In the genomic region with DNA sequence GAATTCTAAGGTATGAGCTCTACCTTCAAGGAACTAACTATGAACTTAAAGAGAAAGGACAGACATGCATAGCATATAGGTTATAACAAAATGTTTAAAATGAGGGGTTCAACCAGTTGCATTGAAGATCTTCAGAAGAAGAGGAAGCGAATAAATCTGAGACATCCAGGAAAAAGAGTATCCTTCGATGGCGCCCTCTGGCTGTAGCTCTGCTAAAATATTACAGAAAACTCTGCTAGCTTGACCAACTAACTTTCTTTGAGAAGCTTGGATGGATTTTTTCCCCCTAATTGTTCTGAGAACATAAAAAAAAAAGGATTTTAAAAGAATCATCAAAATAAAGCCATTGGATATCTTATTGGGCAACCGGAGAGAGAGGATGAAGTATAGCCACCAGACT, we compare ENCODE assay signal across 1 cellular context.
TF ChIP-seq lines count a peak whose summit lies in the region.

No MANE protein-coding gene starts in this region.

TF ChIP-seq in WTC11, 78 proteins besides CTCF, POLR2A, EP300 and RAD21 (continued from another document):
- TF ChIP-seq, protein P1, sequence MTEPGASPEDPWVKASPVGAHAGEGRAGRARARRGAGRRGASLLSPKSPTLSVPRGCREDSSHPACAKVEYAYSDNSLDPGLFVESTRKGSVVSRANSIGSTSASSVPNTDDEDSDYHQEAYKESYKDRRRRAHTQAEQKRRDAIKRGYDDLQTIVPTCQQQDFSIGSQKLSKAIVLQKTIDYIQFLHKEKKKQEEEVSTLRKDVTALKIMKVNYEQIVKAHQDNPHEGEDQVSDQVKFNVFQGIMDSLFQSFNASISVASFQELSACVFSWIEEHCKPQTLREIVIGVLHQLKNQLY (CRISPR knock-in tag; IDR thresholded peaks at IDR 0.05) = no peak
- TF ChIP-seq GRHL2 (CRISPR knock-in tag; IDR thresholded peaks at IDR 0.05; ENCODE audit: insufficient replicate concordance, severe bottlenecking) (no peak), ETV6 (CRISPR knock-in tag; IDR thresholded peaks at IDR 0.05) (no peak), TP53 (CRISPR knock-in tag; IDR thresholded peaks at IDR 0.05) (no peak), ZNF121 (CRISPR knock-in tag; IDR thresholded peaks at IDR 0.05) (no peak), EMX1 (CRISPR knock-in tag; IDR thresholded peaks at IDR 0.05) (no peak), ZNF219 (CRISPR knock-in tag; IDR thresholded peaks at IDR 0.05; ENCODE audit: borderline replicate concordance) (no peak)
- TF ChIP-seq, protein P2, sequence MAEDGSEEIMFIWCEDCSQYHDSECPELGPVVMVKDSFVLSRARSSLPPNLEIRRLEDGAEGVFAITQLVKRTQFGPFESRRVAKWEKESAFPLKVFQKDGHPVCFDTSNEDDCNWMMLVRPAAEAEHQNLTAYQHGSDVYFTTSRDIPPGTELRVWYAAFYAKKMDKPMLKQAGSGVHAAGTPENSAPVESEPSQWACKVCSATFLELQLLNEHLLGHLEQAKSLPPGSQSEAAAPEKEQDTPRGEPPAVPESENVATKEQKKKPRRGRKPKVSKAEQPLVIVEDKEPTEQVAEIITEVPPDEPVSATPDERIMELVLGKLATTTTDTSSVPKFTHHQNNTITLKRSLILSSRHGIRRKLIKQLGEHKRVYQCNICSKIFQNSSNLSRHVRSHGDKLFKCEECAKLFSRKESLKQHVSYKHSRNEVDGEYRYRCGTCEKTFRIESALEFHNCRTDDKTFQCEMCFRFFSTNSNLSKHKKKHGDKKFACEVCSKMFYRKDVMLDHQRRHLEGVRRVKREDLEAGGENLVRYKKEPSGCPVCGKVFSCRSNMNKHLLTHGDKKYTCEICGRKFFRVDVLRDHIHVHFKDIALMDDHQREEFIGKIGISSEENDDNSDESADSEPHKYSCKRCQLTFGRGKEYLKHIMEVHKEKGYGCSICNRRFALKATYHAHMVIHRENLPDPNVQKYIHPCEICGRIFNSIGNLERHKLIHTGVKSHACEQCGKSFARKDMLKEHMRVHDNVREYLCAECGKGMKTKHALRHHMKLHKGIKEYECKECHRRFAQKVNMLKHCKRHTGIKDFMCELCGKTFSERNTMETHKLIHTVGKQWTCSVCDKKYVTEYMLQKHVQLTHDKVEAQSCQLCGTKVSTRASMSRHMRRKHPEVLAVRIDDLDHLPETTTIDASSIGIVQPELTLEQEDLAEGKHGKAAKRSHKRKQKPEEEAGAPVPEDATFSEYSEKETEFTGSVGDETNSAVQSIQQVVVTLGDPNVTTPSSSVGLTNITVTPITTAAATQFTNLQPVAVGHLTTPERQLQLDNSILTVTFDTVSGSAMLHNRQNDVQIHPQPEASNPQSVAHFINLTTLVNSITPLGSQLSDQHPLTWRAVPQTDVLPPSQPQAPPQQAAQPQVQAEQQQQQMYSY (CRISPR knock-in tag; IDR thresholded peaks at IDR 0.05) = no peak
- TF ChIP-seq, protein P3, sequence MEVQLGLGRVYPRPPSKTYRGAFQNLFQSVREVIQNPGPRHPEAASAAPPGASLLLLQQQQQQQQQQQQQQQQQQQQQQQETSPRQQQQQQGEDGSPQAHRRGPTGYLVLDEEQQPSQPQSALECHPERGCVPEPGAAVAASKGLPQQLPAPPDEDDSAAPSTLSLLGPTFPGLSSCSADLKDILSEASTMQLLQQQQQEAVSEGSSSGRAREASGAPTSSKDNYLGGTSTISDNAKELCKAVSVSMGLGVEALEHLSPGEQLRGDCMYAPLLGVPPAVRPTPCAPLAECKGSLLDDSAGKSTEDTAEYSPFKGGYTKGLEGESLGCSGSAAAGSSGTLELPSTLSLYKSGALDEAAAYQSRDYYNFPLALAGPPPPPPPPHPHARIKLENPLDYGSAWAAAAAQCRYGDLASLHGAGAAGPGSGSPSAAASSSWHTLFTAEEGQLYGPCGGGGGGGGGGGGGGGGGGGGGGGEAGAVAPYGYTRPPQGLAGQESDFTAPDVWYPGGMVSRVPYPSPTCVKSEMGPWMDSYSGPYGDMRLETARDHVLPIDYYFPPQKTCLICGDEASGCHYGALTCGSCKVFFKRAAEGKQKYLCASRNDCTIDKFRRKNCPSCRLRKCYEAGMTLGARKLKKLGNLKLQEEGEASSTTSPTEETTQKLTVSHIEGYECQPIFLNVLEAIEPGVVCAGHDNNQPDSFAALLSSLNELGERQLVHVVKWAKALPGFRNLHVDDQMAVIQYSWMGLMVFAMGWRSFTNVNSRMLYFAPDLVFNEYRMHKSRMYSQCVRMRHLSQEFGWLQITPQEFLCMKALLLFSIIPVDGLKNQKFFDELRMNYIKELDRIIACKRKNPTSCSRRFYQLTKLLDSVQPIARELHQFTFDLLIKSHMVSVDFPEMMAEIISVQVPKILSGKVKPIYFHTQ (CRISPR knock-in tag; IDR thresholded peaks at IDR 0.05) = no peak
- TF ChIP-seq, protein P4, sequence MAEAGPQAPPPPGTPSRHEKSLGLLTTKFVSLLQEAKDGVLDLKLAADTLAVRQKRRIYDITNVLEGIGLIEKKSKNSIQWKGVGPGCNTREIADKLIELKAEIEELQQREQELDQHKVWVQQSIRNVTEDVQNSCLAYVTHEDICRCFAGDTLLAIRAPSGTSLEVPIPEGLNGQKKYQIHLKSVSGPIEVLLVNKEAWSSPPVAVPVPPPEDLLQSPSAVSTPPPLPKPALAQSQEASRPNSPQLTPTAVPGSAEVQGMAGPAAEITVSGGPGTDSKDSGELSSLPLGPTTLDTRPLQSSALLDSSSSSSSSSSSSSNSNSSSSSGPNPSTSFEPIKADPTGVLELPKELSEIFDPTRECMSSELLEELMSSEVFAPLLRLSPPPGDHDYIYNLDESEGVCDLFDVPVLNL (CRISPR knock-in tag; IDR thresholded peaks at IDR 0.05; ENCODE audit: borderline replicate concordance, low read depth) = no peak
- TF ChIP-seq, protein P5, sequence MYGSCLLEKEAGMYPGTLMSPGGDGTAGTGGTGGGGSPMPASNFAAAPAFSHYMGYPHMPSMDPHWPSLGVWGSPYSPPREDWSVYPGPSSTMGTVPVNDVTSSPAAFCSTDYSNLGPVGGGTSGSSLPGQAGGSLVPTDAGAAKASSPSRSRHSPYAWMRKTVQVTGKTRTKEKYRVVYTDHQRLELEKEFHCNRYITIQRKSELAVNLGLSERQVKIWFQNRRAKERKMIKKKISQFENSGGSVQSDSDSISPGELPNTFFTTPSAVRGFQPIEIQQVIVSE (CRISPR knock-in tag; IDR thresholded peaks at IDR 0.05; ENCODE audit: borderline replicate concordance) = no peak
